ENCODE assay signal across 18 cellular contexts in the genomic region with DNA sequence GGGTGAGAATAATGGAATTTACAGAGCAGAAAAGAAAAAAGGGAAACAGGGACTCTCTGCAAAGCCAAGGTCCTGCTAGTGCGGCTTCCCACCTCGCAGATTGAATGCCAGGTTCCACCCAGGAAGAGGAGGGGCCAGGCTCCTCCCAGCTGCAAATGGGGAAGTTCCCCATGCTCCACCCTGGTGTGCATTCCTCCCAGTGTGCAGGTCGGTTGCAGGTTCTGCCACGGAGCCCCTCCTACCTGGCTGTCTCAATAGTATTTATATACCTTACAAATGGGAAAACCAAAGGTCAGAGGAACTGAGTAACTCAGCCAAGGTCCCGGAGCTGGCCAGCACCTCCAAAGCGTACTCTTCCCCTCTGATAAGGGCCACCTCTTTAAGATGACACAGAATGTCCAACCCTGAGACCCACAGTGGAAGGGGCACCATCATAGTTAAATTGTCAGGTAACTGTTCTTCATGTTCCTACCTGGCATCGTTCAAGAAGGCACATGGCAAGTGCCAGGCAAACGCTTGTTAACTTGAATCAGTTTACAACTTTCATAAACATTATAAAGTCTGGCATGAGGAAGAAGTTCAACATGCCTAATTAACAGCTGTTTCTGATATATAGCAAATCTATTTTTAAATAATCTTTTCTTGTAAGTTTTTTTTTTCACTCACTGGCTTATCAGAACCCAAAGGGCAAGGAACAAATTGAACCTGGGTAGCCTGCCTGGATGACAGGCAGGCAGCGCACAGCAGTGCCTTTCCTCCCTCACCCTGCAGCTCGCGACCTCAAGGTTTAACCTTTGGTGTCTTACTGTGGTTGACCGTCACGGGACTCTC. TPM values are rescaled to one million over a fixed set of nuclear protein-coding genes. Genes with fewer than 3 reads are reported as not detected.
DNase-seq lines count a peak whose midpoint lies in the region; ATAC-seq lines count a peak whose summit lies in the region.
"Had no signal": no experiment of that assay in that cellular context is flagged by ENCODE, and none has a peak within 500 bp of the region (broad histone marks: within the 10 kb centered on the region; RNA-seq: fewer than 3 reads in every experiment).

No MANE protein-coding gene starts in this region.

- no peaks in the 10 kb centered on the region for H3K27me3 ChIP-seq in naive thymus-derived CD4-positive, alpha-beta T cell (ENCODE audit: control insufficient read depth in 2 of 2, insufficient read depth in 2 of 2, low read length in 2 of 2)
- H3K27me3 ChIP-seq: BE2C, body of pancreas had no signal

- peaks cover 0 to 3% of the 10 kb centered on the region in 2 donors for H3K4me1 ChIP-seq in naive thymus-derived CD4-positive, alpha-beta T cell (ENCODE audit: control insufficient read depth in 2 of 2, insufficient read depth in 2 of 2, low read length in 2 of 2)
- H3K4me1 ChIP-seq: BE2C, body of pancreas had no signal

- intact Hi-C loops in naive thymus-derived CD4-positive, alpha-beta T cell (cut with micrococcal nuclease) = no loop called here

- H3K4me3 Mint-ChIP-seq in naive thymus-derived CD4-positive, alpha-beta T cell = peak overlapping the region in 5 of 10 donors; percentile 12 to 38 (median 34)
- H3K4me3 Mint-ChIP-seq: effector memory CD8-positive, alpha-beta T cell; nephron progenitor cell had no signal

- peak; percentile 58 for DNase-seq in UCSD-AML1 (lab: John Stamatoyannopoulos, UW; ENCODE audit: unreplicated experiment)
- no peak for DNase-seq in naive thymus-derived CD4-positive, alpha-beta T cell
- no peak for DNase-seq in dermis blood vessel endothelial cell
- no peak for DNase-seq in NCI-H1930 (lab: John Stamatoyannopoulos, UW)
- DNase-seq: activated CD4-positive, alpha-beta T cell treated with anti-CD3 and anti-CD28 coated beads, Interleukin-2, amount 50 U/mL, for 48 hours; activated effector memory CD4-positive, alpha-beta T cell treated with anti-CD3 and anti-CD28 coated beads, Interleukin-2, amount 50 U/mL, for 16 hours; BE2C; DMS79 treated with DMSO at 0.1 percent for 48 hours; effector memory CD8-positive, alpha-beta T cell; kidney glomerular epithelial cell; NCI-H2171; nephron progenitor cell; SW 1271 had no signal

- peak overlapping the region in 2 of 9 donors; percentile 13 to 39 for H3K27ac Mint-ChIP-seq in naive thymus-derived CD4-positive, alpha-beta T cell

- POLR2A ChIA-PET in naive thymus-derived CD4-positive, alpha-beta T cell (lab: Charles Lee) = no interaction called here

- H3K27ac ChIP-seq in naive thymus-derived CD4-positive, alpha-beta T cell (ENCODE audit: low read depth, low read length) = no peak overlapping the region
- H3K27ac ChIP-seq: body of pancreas had no signal

- H3K4me3 ChIP-seq in naive thymus-derived CD4-positive, alpha-beta T cell (ENCODE audit: low read length) = no peak overlapping the region
- H3K4me3 ChIP-seq: body of pancreas had no signal

- H3K27me3 Mint-ChIP-seq in naive thymus-derived CD4-positive, alpha-beta T cell = peaks cover 6 to 34% (median 16%) of the 10 kb centered on the region in 5 donors

- CTCF ChIA-PET in naive thymus-derived CD4-positive, alpha-beta T cell (lab: Charles Lee) = no interaction called here

- H3K36me3 ChIP-seq in naive thymus-derived CD4-positive, alpha-beta T cell (ENCODE audit: control insufficient read depth in 2 of 3, insufficient read depth in 3 of 3, low read length in 3 of 3) = no peaks in the 10 kb centered on the region
- H3K36me3 ChIP-seq: BE2C had no signal

- H3K36me3 Mint-ChIP-seq in naive thymus-derived CD4-positive, alpha-beta T cell = no peaks in the 10 kb centered on the region

- H3K9me3 Mint-ChIP-seq in naive thymus-derived CD4-positive, alpha-beta T cell = peaks cover 0 to 3% (median 0%) of the 10 kb centered on the region in 11 donors
- H3K9me3 Mint-ChIP-seq: effector memory CD8-positive, alpha-beta T cell; nephron progenitor cell had no signal

- H3K4me1 Mint-ChIP-seq in naive thymus-derived CD4-positive, alpha-beta T cell = peaks cover 4 to 32% (median 21%) of the 10 kb centered on the region in 7 donors

- no peaks in the 10 kb centered on the region for H3K9me3 ChIP-seq in naive thymus-derived CD4-positive, alpha-beta T cell (ENCODE audit: control insufficient read depth in 2 of 3, low read length in 3 of 3)
- H3K9me3 ChIP-seq: BE2C, body of pancreas had no signal

- ATAC-seq in GM18867 (IDR thresholded peaks at IDR 0.05; ENCODE audit: unreplicated experiment) (peak; percentile 74), HG03565 (IDR thresholded peaks at IDR 0.05; ENCODE audit: unreplicated experiment) (peak; percentile 55), GM19452 (IDR thresholded peaks at IDR 0.05; ENCODE audit: unreplicated experiment) (no peak), GM18520 (IDR thresholded peaks at IDR 0.05; ENCODE audit: unreplicated experiment) (no peak)
- ATAC-seq in naive thymus-derived CD4-positive, alpha-beta T cell = peak; percentile 60
- ATAC-seq: body of pancreas; effector memory CD8-positive, alpha-beta T cell had no signal

RNA-seq across cellular contexts. Expression of gene POU3F3, which starts 35.6 kb away (rescaled TPM):
- total RNA-seq in naive thymus-derived CD4-positive, alpha-beta T cell = not detected
- not detected for polyA plus RNA-seq in naive thymus-derived CD4-positive, alpha-beta T cell
- total RNA-seq in dermis blood vessel endothelial cell = 0.23 and 0.34 TPM in 2 replicates
- total RNA-seq: body of pancreas had no signal

Comparison
In these comparisons a context has a peak if more than half of its experiments do, and no peak if none do; other contexts are left out.
1. ATAC-seq: peak in GM18867 (single experiment), HG03565 (single experiment) and naive thymus-derived CD4-positive, alpha-beta T cell (single experiment); none in GM19452 (single experiment) and GM18520 (single experiment).